1 cellular context compared by ENCODE assay signal in genomic region chr9:107738789-107739188, GRCh38.
TF ChIP-seq lines count a peak whose summit lies in the region.

No MANE protein-coding gene starts in this region.

TF ChIP-seq in SK-N-SH, 30 proteins besides CTCF, POLR2A, EP300 and RAD21 (continued from another document):
- TF ChIP-seq USF2 (IDR thresholded peaks at IDR 0.05; ENCODE audit: borderline replicate concordance, low read depth, low read length) (no peak), MEF2A (IDR thresholded peaks at IDR 0.05; ENCODE audit: borderline replicate concordance, low read depth) (no peak), FOSL2 (IDR thresholded peaks at IDR 0.05; ENCODE audit: borderline replicate concordance, low read depth) (peak; percentile 18; the same call in 1 of the 2 replicates), FOXJ3 (CRISPR knock-in tag; IDR thresholded peaks at IDR 0.05) (no peak)
- TF ChIP-seq, protein P1, sequence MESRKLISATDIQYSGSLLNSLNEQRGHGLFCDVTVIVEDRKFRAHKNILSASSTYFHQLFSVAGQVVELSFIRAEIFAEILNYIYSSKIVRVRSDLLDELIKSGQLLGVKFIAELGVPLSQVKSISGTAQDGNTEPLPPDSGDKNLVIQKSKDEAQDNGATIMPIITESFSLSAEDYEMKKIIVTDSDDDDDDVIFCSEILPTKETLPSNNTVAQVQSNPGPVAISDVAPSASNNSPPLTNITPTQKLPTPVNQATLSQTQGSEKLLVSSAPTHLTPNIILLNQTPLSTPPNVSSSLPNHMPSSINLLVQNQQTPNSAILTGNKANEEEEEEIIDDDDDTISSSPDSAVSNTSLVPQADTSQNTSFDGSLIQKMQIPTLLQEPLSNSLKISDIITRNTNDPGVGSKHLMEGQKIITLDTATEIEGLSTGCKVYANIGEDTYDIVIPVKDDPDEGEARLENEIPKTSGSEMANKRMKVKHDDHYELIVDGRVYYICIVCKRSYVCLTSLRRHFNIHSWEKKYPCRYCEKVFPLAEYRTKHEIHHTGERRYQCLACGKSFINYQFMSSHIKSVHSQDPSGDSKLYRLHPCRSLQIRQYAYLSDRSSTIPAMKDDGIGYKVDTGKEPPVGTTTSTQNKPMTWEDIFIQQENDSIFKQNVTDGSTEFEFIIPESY (IDR thresholded peaks at IDR 0.05; ENCODE audit: borderline replicate concordance, low read depth): no peak
